9 cellular contexts compared by ENCODE assay signal in the genomic region with DNA sequence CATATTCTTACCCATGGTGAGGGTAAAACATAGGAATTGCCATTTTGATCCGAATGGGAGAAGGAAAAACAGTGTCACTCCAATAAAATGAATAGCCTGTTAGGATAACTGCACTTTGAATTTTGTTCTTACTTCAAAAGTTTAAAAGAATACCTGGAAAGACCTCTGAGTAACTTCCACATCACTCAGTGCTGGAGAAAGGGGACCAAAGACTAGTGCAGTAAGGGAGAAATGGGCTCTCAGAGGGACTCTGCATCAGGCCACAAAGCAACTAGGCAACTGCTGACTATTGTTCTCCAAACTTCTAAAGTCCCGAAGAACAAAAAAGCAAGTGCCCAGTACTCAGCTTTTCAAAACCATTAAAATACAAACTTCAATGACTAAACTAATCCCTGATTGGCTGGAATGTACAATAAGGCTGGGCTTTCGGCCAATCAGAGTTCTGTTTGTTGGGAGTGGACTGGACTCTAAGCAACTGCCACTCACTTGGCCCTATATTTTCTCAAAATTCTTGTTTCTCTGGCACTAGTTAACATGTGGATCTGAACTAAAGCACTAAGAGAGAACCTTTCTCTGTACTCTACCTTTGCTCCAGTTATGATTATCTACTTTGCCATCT. TPM values are rescaled to one million over a fixed set of nuclear protein-coding genes. Genes with fewer than 3 reads are reported as not detected.
A peak's percentile ranks its signal among the peaks of the same experiment; 100 is the strongest.
DNase-seq lines count a peak whose midpoint lies in the region; ATAC-seq and TF ChIP-seq lines count a peak whose summit lies in the region.
"Had no signal": no experiment of that assay in that cellular context is flagged by ENCODE, and none has a peak within 500 bp of the region (broad histone marks: within the 10 kb centered on the region; RNA-seq: fewer than 3 reads in every experiment).

No MANE protein-coding gene starts in this region.

- DNase-seq in NCI-H2227 (lab: John Stamatoyannopoulos, UW; ENCODE audit: unreplicated experiment) = peak; percentile 16
- no peak for DNase-seq in NCI-H2227 treated with DMSO at 0.1 percent for 48 hours (lab: John Stamatoyannopoulos, UW)
- DNase-seq in MG63 = peak; percentile 20
- no peak for DNase-seq in central memory CD8-positive, alpha-beta T cell (ENCODE audit: low spot score in 2 of 2)
- no peak for DNase-seq in osteocyte (ENCODE audit: extremely low spot score, unreplicated experiment)
- DNase-seq in activated effector memory CD4-positive, alpha-beta T cell treated with Interleukin-2 at 50 U/mL for 16 hours = no peak
- no peak for DNase-seq in AG20443 (ENCODE audit: low spot score)
- DNase-seq in GOT3 (lab: John Stamatoyannopoulos, UW) = no peak
- DNase-seq: NCI-H2107 had no signal

- no peak for ATAC-seq in central memory CD8-positive, alpha-beta T cell (replicated peaks; ENCODE audit: extremely low read depth, poor library complexity, severe bottlenecking)

- H3K4me1 Mint-ChIP-seq in central memory CD8-positive, alpha-beta T cell = peaks cover 57% of the 10 kb centered on the region
- H3K4me1 Mint-ChIP-seq in osteocyte (ENCODE audit: unreplicated experiment) = peaks cover 54% of the 10 kb centered on the region

- H3K27ac Mint-ChIP-seq in central memory CD8-positive, alpha-beta T cell (ENCODE audit: low read depth) = peak overlapping the region; percentile 32
- peak overlapping the region; percentile 67 for H3K27ac Mint-ChIP-seq in osteocyte (ENCODE audit: unreplicated experiment)

- no peak overlapping the region for H3K4me3 Mint-ChIP-seq in central memory CD8-positive, alpha-beta T cell
- H3K4me3 Mint-ChIP-seq in osteocyte (ENCODE audit: unreplicated experiment) = no peak overlapping the region

- H3K9me3 ChIP-seq in MG63 = no peaks in the 10 kb centered on the region

- H3K27me3 Mint-ChIP-seq in central memory CD8-positive, alpha-beta T cell = no peaks in the 10 kb centered on the region
- H3K27me3 Mint-ChIP-seq in osteocyte (ENCODE audit: unreplicated experiment) = no peaks in the 10 kb centered on the region

- H3K27me3 ChIP-seq in MG63 = no peaks in the 10 kb centered on the region

- no peaks in the 10 kb centered on the region for H3K9me3 Mint-ChIP-seq in central memory CD8-positive, alpha-beta T cell
- no peaks in the 10 kb centered on the region for H3K9me3 Mint-ChIP-seq in osteocyte (ENCODE audit: unreplicated experiment)

- no peak for TF ChIP-seq CTCF in osteocyte (IDR thresholded peaks at IDR 0.05)

- H3K36me3 Mint-ChIP-seq in central memory CD8-positive, alpha-beta T cell (ENCODE audit: insufficient read depth) = peaks cover 21% of the 10 kb centered on the region
- peaks cover 4% of the 10 kb centered on the region for H3K36me3 Mint-ChIP-seq in osteocyte (ENCODE audit: unreplicated experiment)

- peaks cover 41% of the 10 kb centered on the region for H3K36me3 ChIP-seq in MG63

- no peak overlapping the region for H3K4me3 ChIP-seq in MG63

RNA-seq across cellular contexts. Expression of gene DNAJC7, which starts 6.2 kb away (rescaled TPM):
- total RNA-seq in MG63 (2014; rRNA removed; shearing (Covaris generic); ENCODE audit: low replicate concordance) = 121 and 123 TPM in 2 replicates
- total RNA-seq in osteocyte = 73.9 and 92.8 TPM in 2 replicates

RNA-seq across cellular contexts. Expression of gene NKIRAS2, which starts 8.9 kb away (rescaled TPM):
- total RNA-seq in MG63 (2014; rRNA removed; shearing (Covaris generic); ENCODE audit: low replicate concordance) = 77.5 and 86.3 TPM in 2 replicates
- 48.9 and 51.3 TPM in 2 replicates for total RNA-seq in osteocyte

RNA-seq across cellular contexts. Expression of gene C17orf113, which starts 39.4 kb away (rescaled TPM):
- total RNA-seq in MG63 (2014; rRNA removed; shearing (Covaris generic); ENCODE audit: low replicate concordance) = 0.05 TPM in 1 of 2 replicates, not detected in the other
- total RNA-seq in osteocyte = 1.3 and 1.6 TPM in 2 replicates

RNA-seq across cellular contexts. Expression of gene CNP, which starts 44.4 kb away (rescaled TPM):
- 64.0 and 97.2 TPM in 2 replicates for total RNA-seq in MG63 (2014; rRNA removed; shearing (Covaris generic); ENCODE audit: low replicate concordance)
- total RNA-seq in osteocyte = 108 and 119 TPM in 2 replicates

Comparison
In these comparisons a context has a peak if more than half of its experiments do, and no peak if none do; other contexts are left out.
1. DNase-seq: peak in NCI-H2227 (single experiment) and MG63 (single experiment); none in NCI-H2227 treated with DMSO at 0.1 percent for 48 hours (single experiment), central memory CD8-positive, alpha-beta T cell (0 of 2), osteocyte (single experiment), activated effector memory CD4-positive, alpha-beta T cell treated with Interleukin-2 at 50 U/mL for 16 hours (single experiment), AG20443 (single experiment) and GOT3 (single experiment).